In the genomic region with DNA sequence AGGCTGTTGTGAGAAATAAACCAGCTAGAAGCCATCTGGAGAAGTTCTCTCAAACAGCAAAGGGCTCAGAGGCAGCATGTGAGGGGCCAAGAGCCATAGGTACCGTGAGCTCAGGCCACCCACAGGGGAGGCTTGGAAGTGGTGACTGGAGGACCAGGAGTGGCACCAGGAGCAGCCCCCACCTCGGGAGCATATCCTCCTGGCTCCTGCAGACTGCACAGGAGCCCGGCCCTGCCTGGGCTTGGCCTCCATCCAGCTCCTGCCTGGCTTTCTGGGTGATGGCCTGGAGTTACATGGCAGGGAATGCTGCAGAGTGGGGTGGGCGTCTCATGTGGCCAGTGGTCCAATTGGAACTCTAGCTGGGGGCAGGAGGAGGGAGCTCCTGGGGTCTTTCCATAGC, we compare ENCODE assay signal across 39 cellular contexts. TPM values are rescaled to one million over a fixed set of nuclear protein-coding genes. Genes with fewer than 3 reads are reported as not detected.
"Had no signal": no experiment of that assay in that cellular context is flagged by ENCODE, and none has a peak within 500 bp of the region (broad histone marks: within the 10 kb centered on the region; RNA-seq: fewer than 3 reads in every experiment).

No MANE protein-coding gene starts in this region.

- H3K9me3 Mint-ChIP-seq: activated B cell treated with CpG ODN at 0.5 μM for 24 hours; activated CD4-positive, alpha-beta memory T cell treated with anti-CD3 and anti-CD28 coated beads for 36 hours; activated naive CD4-positive, alpha-beta T cell treated with anti-CD3 and anti-CD28 coated beads for 36 hours; activated naive CD4-positive, alpha-beta T cell treated with anti-CD3 and anti-CD28 coated beads, Interleukin-2, amount 50 U/mL, for 72 hours; activated T-cell treated with anti-CD3 and anti-CD28 coated beads, Interleukin-2, amount 50 U/mL, for 4 hours; activated T-helper 1 cell treated with anti-CD3 and anti-CD28 coated beads, Interleukin-12 subunit alpha, Interleukin-12 subunit beta, Interleukin-2, Interleukin-4 antibody, amounts not matched to agents 30 ng/mL and 10 ng/mL and 1 ng/mL, durations not matched to agents 14 hours and 24 hours and 36 hours had no signal

- H3K27ac ChIP-seq: adrenal gland, body of pancreas, breast epithelium, PC-9, RWPE1, VCaP had no signal

- H3K4me3 ChIP-seq: adrenal gland, body of pancreas, breast epithelium, K562, PC-9 had no signal

- H3K36me3 ChIP-seq: adrenal gland, breast epithelium had no signal

- H3K36me3 Mint-ChIP-seq: activated CD4-positive, alpha-beta memory T cell treated with anti-CD3 and anti-CD28 coated beads for 36 hours; activated naive CD4-positive, alpha-beta T cell treated with anti-CD3 and anti-CD28 coated beads, Interleukin-2, amount 50 U/mL, for 72 hours had no signal

- DNase-seq: activated B cell treated with CpG ODN at 0.5 μM for 24 hours; activated CD4-positive, alpha-beta memory T cell treated with anti-CD3 and anti-CD28 coated beads for 36 hours; activated CD4-positive, alpha-beta T cell treated with anti-CD3 and anti-CD28 coated beads for 4 hours; activated CD4-positive, alpha-beta T cell treated with anti-CD3 and anti-CD28 coated beads, Interleukin-2, amount 50 U/mL, for 1 hour; activated CD4-positive, CD25-positive, alpha-beta regulatory T cell treated with anti-CD3 and anti-CD28 coated beads, Interleukin-2, amount 50 U/mL, for 72 hours; activated CD8-positive, alpha-beta memory T cell treated with anti-CD3 and anti-CD28 coated beads, Interleukin-2, amount 50 U/mL, for 4 hours; activated gamma-delta T cell treated with Interleukin-2 at 50 U/mL for 16 hours; activated naive CD4-positive, alpha-beta T cell treated with anti-CD3 and anti-CD28 coated beads for 36 hours; activated T-cell treated with anti-CD3 and anti-CD28 coated beads for 4 hours; activated T-cell treated with anti-CD3 and anti-CD28 coated beads, Interleukin-2, amount 50 U/mL, for 4 hours; adrenal gland; body of pancreas; NCI-H1092 treated with DMSO at 0.1 percent for 48 hours; NCI-H1417; NCI-H146; NCI-H187; NCI-H2029 treated with DMSO at 0.1 percent for 48 hours; NCI-H2171 treated with DMSO at 0.1 percent for 48 hours; NCI-H226; NCI-H510A; NCI-H526; NCI-H774; NK-92 treated with Interleukin-12 subunit alpha and Interleukin-12 subunit beta, amount 100 ng/mL, for 24 hours; PC-9; SW 1271; T-helper 1 cell; T-helper 2 cell; T-helper 9 cell had no signal

- FAIRE-seq: astrocyte, K562, RCC 7860 had no signal

- H3K9me3 ChIP-seq: adrenal gland, body of pancreas, breast epithelium had no signal

- H3K27me3 ChIP-seq: body of pancreas had no signal

- H3K4me3 Mint-ChIP-seq: activated B cell treated with CpG ODN at 0.5 μM for 24 hours; activated CD4-positive, alpha-beta memory T cell treated with anti-CD3 and anti-CD28 coated beads for 36 hours; activated naive CD4-positive, alpha-beta T cell treated with anti-CD3 and anti-CD28 coated beads for 36 hours; activated T-cell treated with anti-CD3 and anti-CD28 coated beads, Interleukin-2, amount 50 U/mL, for 4 hours; activated T-helper 1 cell treated with anti-CD3 and anti-CD28 coated beads, Interleukin-12 subunit alpha, Interleukin-12 subunit beta, Interleukin-2, Interleukin-4 antibody, amounts not matched to agents 30 ng/mL and 10 ng/mL and 1 ng/mL, durations not matched to agents 14 hours and 24 hours and 36 hours had no signal

- H3K4me1 Mint-ChIP-seq: activated B cell treated with CpG ODN at 0.5 μM for 24 hours had no signal

- ATAC-seq: activated naive CD4-positive, alpha-beta T cell treated with anti-CD3 and anti-CD28 coated beads, Interleukin-2, amount 50 U/mL, for 72 hours; activated T-cell treated with anti-CD3 and anti-CD28 coated beads, Interleukin-2, amount 50 U/mL, for 4 hours; body of pancreas; K562; Right ventricle myocardium inferior had no signal

- H3K27ac Mint-ChIP-seq: activated B cell treated with CpG ODN at 0.5 μM for 24 hours; activated CD4-positive, alpha-beta memory T cell treated with anti-CD3 and anti-CD28 coated beads for 36 hours; activated naive CD4-positive, alpha-beta T cell treated with anti-CD3 and anti-CD28 coated beads for 36 hours; activated naive CD4-positive, alpha-beta T cell treated with anti-CD3 and anti-CD28 coated beads, Interleukin-2, amount 50 U/mL, for 72 hours; activated T-helper 1 cell treated with anti-CD3 and anti-CD28 coated beads, Interleukin-12 subunit alpha, Interleukin-12 subunit beta, Interleukin-2, Interleukin-4 antibody, amounts not matched to agents 30 ng/mL and 10 ng/mL and 1 ng/mL, durations not matched to agents 14 hours and 24 hours and 36 hours had no signal

- H3K4me1 ChIP-seq: adrenal gland, body of pancreas, breast epithelium had no signal

RNA-seq across cellular contexts. Expression of a gene that starts 4.2 kb away (rescaled TPM):
- total RNA-seq: activated B cell treated with CpG ODN at 0.5 μM for 24 hours; activated CD4-positive, alpha-beta memory T cell treated with anti-CD3 and anti-CD28 coated beads for 36 hours; activated naive CD4-positive, alpha-beta T cell treated with anti-CD3 and anti-CD28 coated beads for 36 hours; activated naive CD4-positive, alpha-beta T cell treated with anti-CD3 and anti-CD28 coated beads, Interleukin-2, amount 50 U/mL, for 72 hours; activated T-cell treated with anti-CD3 and anti-CD28 coated beads, Interleukin-2, amount 50 U/mL, for 4 hours; activated T-helper 1 cell treated with anti-CD3 and anti-CD28 coated beads, Interleukin-12 subunit alpha, Interleukin-12 subunit beta, Interleukin-2, Interleukin-4 antibody, amounts not matched to agents 30 ng/mL and 10 ng/mL and 1 ng/mL, durations not matched to agents 14 hours and 24 hours and 36 hours; astrocyte; body of pancreas; cardiac septum; K562; M059J; PC-9; Right ventricle myocardium inferior had no signal
- polyA plus RNA-seq: K562 had no signal
